1 cellular context compared by ENCODE assay signal in the genomic region with DNA sequence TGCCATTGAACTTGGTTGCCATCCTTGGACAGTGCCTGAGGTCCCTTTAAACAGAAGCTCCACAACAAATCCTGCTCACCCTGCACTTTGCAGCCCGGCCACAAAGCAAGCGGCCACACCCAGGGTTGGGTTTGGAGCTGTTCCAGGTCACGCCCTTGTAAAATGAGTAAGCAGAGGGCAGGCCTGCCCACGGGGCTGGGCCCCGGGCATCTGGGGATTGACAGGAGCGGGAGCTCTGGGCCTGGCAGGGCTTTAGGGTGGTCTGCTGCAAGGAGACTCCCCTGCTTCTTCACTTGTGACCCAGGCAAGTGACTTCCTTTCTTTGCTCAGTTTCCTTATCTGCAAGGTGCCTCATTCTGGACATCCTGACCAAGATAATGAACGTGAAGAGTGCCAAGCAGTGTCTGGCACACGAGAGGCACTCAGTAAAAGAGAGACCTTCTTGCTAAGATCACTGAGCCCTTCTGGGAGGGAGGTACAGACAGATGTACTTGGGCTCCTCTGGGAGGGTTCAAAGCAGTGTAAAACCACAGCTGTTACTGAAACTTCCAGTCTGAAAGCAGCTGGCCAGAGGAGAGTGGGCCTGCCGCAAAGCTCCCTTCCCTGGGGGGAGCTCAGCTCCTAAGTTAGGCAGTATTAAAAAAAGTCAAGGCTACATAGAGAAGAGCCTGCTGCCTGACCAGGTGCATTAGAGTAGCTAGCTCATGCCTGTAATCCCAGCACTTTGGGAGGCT.
A peak's percentile ranks its signal among the peaks of the same experiment; 100 is the strongest.
TF ChIP-seq lines count a peak whose summit lies in the region.

No MANE protein-coding gene starts in this region.

TF ChIP-seq in SK-N-SH, 30 proteins besides CTCF, POLR2A, EP300 and RAD21 (continued from another document):
- TF ChIP-seq, protein P1, sequence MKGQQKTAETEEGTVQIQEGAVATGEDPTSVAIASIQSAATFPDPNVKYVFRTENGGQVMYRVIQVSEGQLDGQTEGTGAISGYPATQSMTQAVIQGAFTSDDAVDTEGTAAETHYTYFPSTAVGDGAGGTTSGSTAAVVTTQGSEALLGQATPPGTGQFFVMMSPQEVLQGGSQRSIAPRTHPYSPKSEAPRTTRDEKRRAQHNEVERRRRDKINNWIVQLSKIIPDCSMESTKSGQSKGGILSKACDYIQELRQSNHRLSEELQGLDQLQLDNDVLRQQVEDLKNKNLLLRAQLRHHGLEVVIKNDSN (IDR thresholded peaks at IDR 0.05; ENCODE audit: borderline replicate concordance, low read depth), result no peak
- TF ChIP-seq, protein P2, sequence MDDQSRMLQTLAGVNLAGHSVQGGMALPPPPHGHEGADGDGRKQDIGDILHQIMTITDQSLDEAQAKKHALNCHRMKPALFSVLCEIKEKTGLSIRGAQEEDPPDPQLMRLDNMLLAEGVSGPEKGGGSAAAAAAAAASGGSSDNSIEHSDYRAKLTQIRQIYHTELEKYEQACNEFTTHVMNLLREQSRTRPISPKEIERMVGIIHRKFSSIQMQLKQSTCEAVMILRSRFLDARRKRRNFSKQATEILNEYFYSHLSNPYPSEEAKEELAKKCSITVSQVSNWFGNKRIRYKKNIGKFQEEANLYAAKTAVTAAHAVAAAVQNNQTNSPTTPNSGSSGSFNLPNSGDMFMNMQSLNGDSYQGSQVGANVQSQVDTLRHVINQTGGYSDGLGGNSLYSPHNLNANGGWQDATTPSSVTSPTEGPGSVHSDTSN (IDR thresholded peaks at IDR 0.05), result peak; percentile 58
- TF ChIP-seq NRF1 (IDR thresholded peaks at IDR 0.05; ENCODE audit: low read depth, low read length), result no peak
- TF ChIP-seq GATA2 (CRISPR knock-in tag; IDR thresholded peaks at IDR 0.05), result no peak
- TF ChIP-seq TCF12 (IDR thresholded peaks at IDR 0.05), result peak; percentile 30; the same call in 1 of the 2 replicates
- TF ChIP-seq RFX5 (IDR thresholded peaks at IDR 0.05; ENCODE audit: low read length), result no peak
